In the genomic region with DNA sequence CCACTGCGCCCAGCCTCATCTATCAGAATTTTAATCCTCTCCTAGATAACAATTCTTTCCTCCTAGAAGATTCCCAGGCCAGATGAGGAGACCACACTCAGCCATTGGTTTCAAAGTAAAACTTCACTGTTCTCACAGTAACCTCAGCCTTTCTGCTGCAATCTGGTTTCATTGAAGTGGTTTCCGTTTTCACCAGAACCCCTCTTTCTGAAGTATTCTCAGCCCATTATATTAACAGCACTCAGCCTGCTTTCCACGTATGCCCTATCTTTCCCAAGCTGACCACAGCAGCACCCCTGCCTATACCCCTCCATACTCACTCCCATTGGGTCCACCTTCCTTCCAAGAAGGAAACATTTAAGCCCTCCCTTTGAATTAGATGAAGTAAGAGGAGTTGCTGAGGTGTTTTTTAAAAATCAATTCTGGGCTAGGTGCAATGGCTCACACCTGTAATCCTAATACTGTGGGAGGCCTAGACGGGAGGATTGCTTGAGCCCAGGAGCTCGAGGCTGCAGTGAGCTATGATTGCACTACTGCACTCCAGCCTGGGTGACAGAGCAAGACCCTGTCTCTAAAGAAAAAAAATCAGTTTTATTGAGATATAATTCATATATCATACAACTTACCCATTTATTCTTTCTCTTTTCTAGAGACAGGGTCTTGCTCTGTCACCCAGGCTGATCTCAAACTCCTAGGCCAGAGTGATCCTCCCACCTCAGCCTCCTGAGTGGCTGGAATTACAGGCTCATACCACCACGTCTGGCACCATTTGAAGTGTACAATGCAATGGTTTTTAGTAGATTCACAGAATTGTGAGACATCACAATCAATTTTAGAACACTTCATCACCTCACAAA, we compare ENCODE assay signal across 17 cellular contexts. TPM values are rescaled to one million over a fixed set of nuclear protein-coding genes. Genes with fewer than 3 reads are reported as not detected.
DNase-seq lines count a peak whose midpoint lies in the region; ATAC-seq and TF ChIP-seq lines count a peak whose summit lies in the region.
"Had no signal": no experiment of that assay in that cellular context is flagged by ENCODE, and none has a peak within 500 bp of the region (broad histone marks: within the 10 kb centered on the region; RNA-seq: fewer than 3 reads in every experiment).

No MANE protein-coding gene starts in this region.

- H3K9me3 ChIP-seq in naive thymus-derived CD4-positive, alpha-beta T cell (ENCODE audit: control insufficient read depth in 2 of 3, low read length in 3 of 3), result no peaks in the 10 kb centered on the region
- H3K9me3 ChIP-seq: testis had no signal

- no peak for TF ChIP-seq CTCF in GM20000 (IDR thresholded peaks at IDR 0.05; ENCODE audit: extremely low read depth, missing control alignments)

- no peak overlapping the region for H3K27ac ChIP-seq in naive thymus-derived CD4-positive, alpha-beta T cell (ENCODE audit: low read depth, low read length)
- H3K27ac ChIP-seq: testis, VCaP had no signal

- intact Hi-C loops in naive thymus-derived CD4-positive, alpha-beta T cell (cut with micrococcal nuclease), result loop anchor here (1.0 kb wide), 4 partner anchors 10 to 36 kb away; no protein-coding TSS in a partner anchor

- no peak for DNase-seq in activated CD4-positive, CD25-positive, alpha-beta regulatory T cell treated with anti-CD3 and anti-CD28 coated beads, Interleukin-2, amount 50 U/mL, for 72 hours
- DNase-seq in GM20000 (ENCODE audit: low spot score), result peak; percentile 58
- DNase-seq in activated CD8-positive, alpha-beta T cell treated with anti-CD3 and anti-CD28 coated beads, Interleukin-2, amount 10 ng/mL, durations not matched to agents 7 days and 5 days, result peak; percentile 72
- DNase-seq in naive thymus-derived CD4-positive, alpha-beta T cell, result peak in 8 of 9 donors; percentile 31 to 77 (median 68)
- DNase-seq in NCI-H446 treated with DMSO at 0.1 percent for 48 hours (lab: John Stamatoyannopoulos, UW), result no peak
- DNase-seq in NCI-H187 treated with DMSO at 0.1 percent for 48 hours (lab: John Stamatoyannopoulos, UW), result no peak
- no peak for DNase-seq in anterior cingulate cortex (lab: John Stamatoyannopoulos, UW)
- DNase-seq: 8988T; amygdala; cortex of kidney; hypothalamus; NK-92 treated with Interleukin-12 subunit alpha and Interleukin-12 subunit beta, amount 100 ng/mL, for 24 hours; testis had no signal

- H3K4me3 ChIP-seq in naive thymus-derived CD4-positive, alpha-beta T cell (ENCODE audit: low read length), result peak overlapping the region; percentile 19
- H3K4me3 ChIP-seq: smooth muscle cell, testis had no signal

- CTCF ChIA-PET in activated CD8-positive, alpha-beta T cell treated with anti-CD3 and anti-CD28 coated beads, Interleukin-2, amount 10 ng/mL, durations not matched to agents 7 days and 5 days (lab: Charles Lee), result interaction anchor here (0.9 to 1.6 kb wide), 3 partner anchors 18 to 43 kb away, joined by 4 to 7 read pairs (median 6); no protein-coding TSS in a partner anchor
- CTCF ChIA-PET in naive thymus-derived CD4-positive, alpha-beta T cell (lab: Charles Lee), result interaction anchor here (0.5 kb wide), 1 partner anchor 1756 kb away, joined by 6 read pairs; no protein-coding TSS in a partner anchor

- H3K4me1 ChIP-seq in naive thymus-derived CD4-positive, alpha-beta T cell (ENCODE audit: control insufficient read depth in 2 of 2, insufficient read depth in 2 of 2, low read length in 2 of 2), result peaks cover 12 to 25% of the 10 kb centered on the region in 2 donors
- H3K4me1 ChIP-seq: testis had no signal

- peaks cover 32% of the 10 kb centered on the region for H3K27me3 Mint-ChIP-seq in activated CD8-positive, alpha-beta T cell treated with anti-CD3 and anti-CD28 coated beads, Interleukin-2, amount 10 ng/mL, durations not matched to agents 7 days and 5 days (ENCODE audit: low read depth)
- peaks cover 18 to 58% (median 31%) of the 10 kb centered on the region in 5 donors for H3K27me3 Mint-ChIP-seq in naive thymus-derived CD4-positive, alpha-beta T cell

- no peaks in the 10 kb centered on the region for H3K36me3 ChIP-seq in naive thymus-derived CD4-positive, alpha-beta T cell (ENCODE audit: control insufficient read depth in 2 of 3, insufficient read depth in 3 of 3, low read length in 3 of 3)

- POLR2A ChIA-PET in activated CD8-positive, alpha-beta T cell treated with anti-CD3 and anti-CD28 coated beads, Interleukin-2, amount 10 ng/mL, durations not matched to agents 7 days and 5 days (lab: Charles Lee), result interaction anchor here (0.6 to 1.1 kb wide), 2 partner anchors 34 to 158 kb away, joined by 3 read pairs; no protein-coding TSS in a partner anchor
- POLR2A ChIA-PET in naive thymus-derived CD4-positive, alpha-beta T cell (lab: Charles Lee), result no interaction called here

- ATAC-seq in activated CD4-positive, CD25-positive, alpha-beta regulatory T cell treated with anti-CD3 and anti-CD28 coated beads, Interleukin-2, amount 50 U/mL, for 24 hours, result peak; percentile 77
- ATAC-seq in activated CD8-positive, alpha-beta T cell treated with anti-CD3 and anti-CD28 coated beads, Interleukin-2, amount 10 ng/mL, durations not matched to agents 7 days and 5 days, result peak; percentile 89
- ATAC-seq in naive thymus-derived CD4-positive, alpha-beta T cell, result peak; percentile 86

- no peaks in the 10 kb centered on the region for H3K9me3 Mint-ChIP-seq in activated CD8-positive, alpha-beta T cell treated with anti-CD3 and anti-CD28 coated beads, Interleukin-2, amount 10 ng/mL, durations not matched to agents 7 days and 5 days (ENCODE audit: insufficient read depth)
- peaks cover 0 to 12% (median 6%) of the 10 kb centered on the region in 11 donors for H3K9me3 Mint-ChIP-seq in naive thymus-derived CD4-positive, alpha-beta T cell

- peaks cover 43% of the 10 kb centered on the region for H3K4me1 Mint-ChIP-seq in activated CD8-positive, alpha-beta T cell treated with anti-CD3 and anti-CD28 coated beads, Interleukin-2, amount 10 ng/mL, durations not matched to agents 7 days and 5 days (ENCODE audit: low read depth)
- peaks cover 32 to 45% (median 38%) of the 10 kb centered on the region in 7 donors for H3K4me1 Mint-ChIP-seq in naive thymus-derived CD4-positive, alpha-beta T cell

- H3K27me3 ChIP-seq in naive thymus-derived CD4-positive, alpha-beta T cell (ENCODE audit: control insufficient read depth in 2 of 2, insufficient read depth in 2 of 2, low read length in 2 of 2), result peaks cover 0 to 5% of the 10 kb centered on the region in 2 donors
- H3K27me3 ChIP-seq: testis had no signal

- H3K4me3 Mint-ChIP-seq in activated CD8-positive, alpha-beta T cell treated with anti-CD3 and anti-CD28 coated beads, Interleukin-2, amount 10 ng/mL, durations not matched to agents 7 days and 5 days, result peak overlapping the region; percentile 12
- H3K4me3 Mint-ChIP-seq in naive thymus-derived CD4-positive, alpha-beta T cell, result peak overlapping the region; percentile 53 to 83 (median 70)

- peak overlapping the region; percentile 51 for H3K27ac Mint-ChIP-seq in activated CD8-positive, alpha-beta T cell treated with anti-CD3 and anti-CD28 coated beads, Interleukin-2, amount 10 ng/mL, durations not matched to agents 7 days and 5 days
- H3K27ac Mint-ChIP-seq in naive thymus-derived CD4-positive, alpha-beta T cell, result peak overlapping the region in 2 of 9 donors; percentile 4 to 39

- H3K36me3 Mint-ChIP-seq in activated CD8-positive, alpha-beta T cell treated with anti-CD3 and anti-CD28 coated beads, Interleukin-2, amount 10 ng/mL, durations not matched to agents 7 days and 5 days (ENCODE audit: low read depth), result peaks cover 17% of the 10 kb centered on the region
- H3K36me3 Mint-ChIP-seq in naive thymus-derived CD4-positive, alpha-beta T cell, result peaks cover 0 to 7% (median 4%) of the 10 kb centered on the region in 5 donors

RNA-seq across cellular contexts. Expression of a gene that starts 11.3 kb away (rescaled TPM):
- total RNA-seq in activated CD8-positive, alpha-beta T cell treated with anti-CD3 and anti-CD28 coated beads, Interleukin-2, amount 10 ng/mL, durations not matched to agents 7 days and 5 days, result 1 to 10 TPM; 1.1 to 1.6 TPM
- under 1 TPM; 0.42 to 0.97 (median 0.78) TPM for total RNA-seq in naive thymus-derived CD4-positive, alpha-beta T cell
- polyA plus RNA-seq in naive thymus-derived CD4-positive, alpha-beta T cell, result not detected
- total RNA-seq: SK-MEL-5 had no signal

RNA-seq across cellular contexts. Expression of a gene that starts 47.9 kb away (rescaled TPM):
- 10 to 100 TPM; 43.2 to 48.4 TPM for total RNA-seq in activated CD8-positive, alpha-beta T cell treated with anti-CD3 and anti-CD28 coated beads, Interleukin-2, amount 10 ng/mL, durations not matched to agents 7 days and 5 days
- total RNA-seq in naive thymus-derived CD4-positive, alpha-beta T cell, result 10 to 100 TPM; 44.6 to 70.9 (median 61.9) TPM
- 1 to 10 TPM; 5.6 to 6.3 TPM for polyA plus RNA-seq in naive thymus-derived CD4-positive, alpha-beta T cell

Comparison
In these comparisons a context has a peak if more than half of its experiments do, and no peak if none do; other contexts are left out.
1. DNase-seq: peak in GM20000 (single experiment), activated CD8-positive, alpha-beta T cell treated with anti-CD3 and anti-CD28 coated beads, Interleukin-2, amount 10 ng/mL, durations not matched to agents 7 days and 5 days (single experiment) and naive thymus-derived CD4-positive, alpha-beta T cell (8 of 9); none in activated CD4-positive, CD25-positive, alpha-beta regulatory T cell treated with anti-CD3 and anti-CD28 coated beads, Interleukin-2, amount 50 U/mL, for 72 hours (single experiment), NCI-H446 treated with DMSO at 0.1 percent for 48 hours (single experiment), NCI-H187 treated with DMSO at 0.1 percent for 48 hours (single experiment) and anterior cingulate cortex (0 of 58).
2. Peak in every context shown above with its lines, with median percentiles within 50 percentile points of each other: ATAC-seq.